ENCODE assay signal across 1 cellular context in genomic region chr3:87199621-87200020, GRCh38.
TF ChIP-seq lines count a peak whose summit lies in the region.

No MANE protein-coding gene starts in this region.

TF ChIP-seq in GM23338, 12 proteins besides CTCF, POLR2A, EP300 and RAD21 (continued from another document):
- TF ChIP-seq EZH2phosphoT487 (IDR thresholded peaks at IDR 0.05; ENCODE audit: unreplicated experiment) (no peak), ZNF114 (CRISPR knock-in tag; IDR thresholded peaks at IDR 0.05) (no peak), POLR2AphosphoS5 (IDR thresholded peaks at IDR 0.05; ENCODE audit: low read depth) (no peak), ZNF331 (CRISPR knock-in tag; IDR thresholded peaks at IDR 0.05; ENCODE audit: low read depth) (no peak), JUNB (IDR thresholded peaks at IDR 0.05; ENCODE audit: unreplicated experiment) (no peak), REST (IDR thresholded peaks at IDR 0.05; ENCODE audit: unreplicated experiment) (no peak), STAT1 (IDR thresholded peaks at IDR 0.05; ENCODE audit: unreplicated experiment) (no peak)
